34 cellular contexts compared by ENCODE assay signal in the genomic region with DNA sequence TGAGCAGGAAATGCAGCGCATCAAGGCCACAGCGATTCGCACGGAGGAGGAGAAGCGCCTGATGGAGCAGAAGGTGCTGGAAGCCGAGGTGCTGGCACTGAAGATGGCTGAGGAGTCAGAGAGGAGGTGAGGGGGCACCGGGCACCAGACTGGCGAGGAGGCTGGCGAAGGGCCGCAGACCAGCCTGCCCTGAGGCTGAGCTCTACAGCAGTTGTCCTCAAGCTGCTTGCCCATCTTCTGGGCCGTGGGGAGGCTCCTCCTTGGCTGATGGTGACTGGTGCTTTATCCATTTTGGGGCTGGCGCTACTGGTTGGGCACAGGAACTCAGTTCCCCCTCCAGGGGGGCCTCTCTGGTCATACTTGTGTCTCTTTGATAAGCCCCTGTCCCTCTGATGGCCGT. TPM values are rescaled to one million over a fixed set of nuclear protein-coding genes. Genes with fewer than 3 reads are reported as not detected.
"Had no signal": no experiment of that assay in that cellular context is flagged by ENCODE, and none has a peak within 500 bp of the region (broad histone marks: within the 10 kb centered on the region; RNA-seq: fewer than 3 reads in every experiment).

No MANE protein-coding gene starts in this region.

- H3K27ac Mint-ChIP-seq: activated B cell treated with CpG ODN at 0.5 μM for 24 hours; activated CD8-positive, alpha-beta T cell treated with anti-CD3 and anti-CD28 coated beads for 36 hours; activated naive CD8-positive, alpha-beta T cell treated with anti-CD3 and anti-CD28 coated beads, Interleukin-2, amount 10 ng/mL, durations not matched to agents 7 days and 5 days; activated T-cell treated with anti-CD3 and anti-CD28 coated beads, Interleukin-2, amount 50 U/mL, for 72 hours; activated T-helper 17 cell treated with anti-CD3 and anti-CD28 coated beads, Interleukin-2, amount 50 U/mL, for 72 hours; brain; T-helper 17 cell; T-helper 2 cell treated with Interferon-gamma antibody and Interleukin-4, amounts not matched to agents 5 μg/mL and 100 μg/mL, for 36 hours had no signal

- H3K4me1 ChIP-seq: ascending aorta, breast epithelium, colonic mucosa, esophagus squamous epithelium, gastroesophageal sphincter had no signal

- H3K4me3 ChIP-seq: ascending aorta, breast epithelium, colonic mucosa, esophagus squamous epithelium, gastroesophageal sphincter had no signal

- H3K4me3 Mint-ChIP-seq: activated B cell treated with CpG ODN at 0.5 μM for 24 hours; activated CD8-positive, alpha-beta T cell treated with anti-CD3 and anti-CD28 coated beads for 36 hours; activated naive CD8-positive, alpha-beta T cell treated with anti-CD3 and anti-CD28 coated beads, Interleukin-2, amount 10 ng/mL, durations not matched to agents 7 days and 5 days; activated T-cell treated with anti-CD3 and anti-CD28 coated beads, Interleukin-2, amount 50 U/mL, for 72 hours; activated T-helper 17 cell treated with anti-CD3 and anti-CD28 coated beads, Interleukin-2, amount 50 U/mL, for 72 hours; brain; T-helper 17 cell; T-helper 2 cell treated with Interferon-gamma antibody and Interleukin-4, amounts not matched to agents 5 μg/mL and 100 μg/mL, for 36 hours had no signal

- H3K27me3 ChIP-seq: ascending aorta, breast epithelium, colonic mucosa, esophagus squamous epithelium, gastroesophageal sphincter had no signal

- DNase-seq: activated B cell treated with CpG ODN at 0.5 μM for 24 hours; activated CD4-positive, alpha-beta T cell treated with anti-CD3 and anti-CD28 coated beads for 48 hours; activated CD4-positive, alpha-beta T cell treated with anti-CD3 and anti-CD28 coated beads, Interleukin-2, amount 50 U/mL, for 1 hour; activated CD4-positive, alpha-beta T cell treated with anti-CD3 and anti-CD28 coated beads, Interleukin-2, amount 50 U/mL, for 48 hours; activated CD8-positive, alpha-beta memory T cell treated with anti-CD3 and anti-CD28 coated beads for 24 hours; activated CD8-positive, alpha-beta T cell treated with anti-CD3 and anti-CD28 coated beads for 36 hours; activated effector memory CD4-positive, alpha-beta T cell treated with Interleukin-2 at 50 U/mL for 16 hours; activated gamma-delta T cell treated with Interleukin-2 at 50 U/mL for 16 hours; activated naive CD4-positive, alpha-beta T cell treated with Interleukin-2 at 50 U/mL for 16 hours; activated naive CD8-positive, alpha-beta T cell treated with anti-CD3 and anti-CD28 coated beads, Interleukin-2, amount 10 ng/mL, durations not matched to agents 7 days and 5 days; activated T-cell treated with anti-CD3 and anti-CD28 coated beads, Interleukin-2, amount 50 U/mL, for 72 hours; central memory CD4-positive, alpha-beta T cell; cerebellar nuclear complex; colonic mucosa; effector CD8-positive, alpha-beta T cell; esophagus squamous epithelium; foreskin melanocyte; T-helper 1 cell; T-helper 17 cell; T1000; WERI-Rb-1 had no signal

- H3K27ac ChIP-seq: ascending aorta, breast epithelium, colonic mucosa, epithelial cell of prostate, esophagus squamous epithelium, gastroesophageal sphincter, WERI-Rb-1 had no signal

- H3K9me3 Mint-ChIP-seq: activated B cell treated with CpG ODN at 0.5 μM for 24 hours; activated CD8-positive, alpha-beta T cell treated with anti-CD3 and anti-CD28 coated beads for 36 hours; activated naive CD4-positive, alpha-beta T cell treated with anti-CD3 and anti-CD28 coated beads, Interleukin-2, amount 50 U/mL, for 72 hours; activated naive CD8-positive, alpha-beta T cell treated with anti-CD3 and anti-CD28 coated beads, Interleukin-2, amount 10 ng/mL, durations not matched to agents 7 days and 5 days; activated T-cell treated with anti-CD3 and anti-CD28 coated beads, Interleukin-2, amount 50 U/mL, for 72 hours; activated T-helper 17 cell treated with anti-CD3 and anti-CD28 coated beads, Interleukin-2, amount 50 U/mL, for 72 hours; brain; T-helper 2 cell treated with Interferon-gamma antibody and Interleukin-4, amounts not matched to agents 5 μg/mL and 100 μg/mL, for 36 hours had no signal

- H3K9me3 ChIP-seq: ascending aorta, breast epithelium, colonic mucosa, esophagus squamous epithelium, gastroesophageal sphincter had no signal

- H3K4me1 Mint-ChIP-seq: activated B cell treated with CpG ODN at 0.5 μM for 24 hours; activated naive CD8-positive, alpha-beta T cell treated with anti-CD3 and anti-CD28 coated beads, Interleukin-2, amount 10 ng/mL, durations not matched to agents 7 days and 5 days; T-helper 17 cell had no signal

- H3K36me3 ChIP-seq: breast epithelium had no signal

- H3K27me3 Mint-ChIP-seq: activated B cell treated with CpG ODN at 0.5 μM for 24 hours; activated CD8-positive, alpha-beta T cell treated with anti-CD3 and anti-CD28 coated beads for 36 hours; activated naive CD8-positive, alpha-beta T cell treated with anti-CD3 and anti-CD28 coated beads, Interleukin-2, amount 10 ng/mL, durations not matched to agents 7 days and 5 days; activated T-helper 17 cell treated with anti-CD3 and anti-CD28 coated beads, Interleukin-2, amount 50 U/mL, for 72 hours; brain; T-helper 17 cell had no signal

RNA-seq across cellular contexts. Expression of a gene that starts 46.4 kb away (rescaled TPM):
- total RNA-seq: ascending aorta, breast epithelium, dermis microvascular lymphatic vessel endothelial cell, endothelial cell of umbilical vein, fibroblast of lung, fibroblast of villous mesenchyme, glomerular endothelial cell had no signal
- polyA plus RNA-seq: endothelial cell of umbilical vein, fibroblast of lung had no signal
